Comparison of ENCODE assay signal across 9 cellular contexts in genomic region chr2:174764281-174765063, GRCh38.
DNase-seq lines count a peak whose midpoint lies in the region; ATAC-seq, FAIRE-seq and TF ChIP-seq lines count a peak whose summit lies in the region.
"Had no signal": no experiment of that assay in that cellular context is flagged by ENCODE, and none has a peak within 500 bp of the region (broad histone marks: within the 10 kb centered on the region; RNA-seq: fewer than 3 reads in every experiment).

TSS of gene CHRNA1 (minus strand) at chr2:174764472. CDS start at chr2:174764394, 78 bp downstream.

- peak; percentile 52 for ATAC-seq in HG02938 (IDR thresholded peaks at IDR 0.05; ENCODE audit: unreplicated experiment)
- ATAC-seq in stimulated activated naive CD8-positive, alpha-beta T cell treated with anti-CD3 and anti-CD28 coated beads, Interleukin-15, Interleukin-2, amounts not matched to agents 100 U/mL and 50 U/mL, for 24 hours = no peak
- no peak for ATAC-seq in activated CD4-positive, CD25-positive, alpha-beta regulatory T cell treated with anti-CD3 and anti-CD28 coated beads, Interleukin-2, amount 50 U/mL, for 24 hours

- DNase-seq in DMS153 treated with DMSO at 0.1 percent for 48 hours (lab: John Stamatoyannopoulos, UW; ENCODE audit: unreplicated experiment) (peak; percentile 14), NCI-H774 (lab: John Stamatoyannopoulos, UW) (peak; percentile 39), hepatic stellate cell (ENCODE audit: low spot score) (peak; percentile 60), D721Med (ENCODE audit: insufficient read length, low spot score) (no peak)
- DNase-seq in stimulated activated naive CD8-positive, alpha-beta T cell treated with anti-CD3 and anti-CD28 coated beads, Interleukin-15, Interleukin-2, amounts not matched to agents 100 U/mL and 50 U/mL, for 24 hours = no peak
- DNase-seq in effector CD4-positive, alpha-beta T cell = no peak
- DNase-seq: GDM1 had no signal

- no peak for FAIRE-seq in D721Med (lab: Jason Lieb, UNC)

- TF ChIP-seq CTCF in D721Med (IDR thresholded peaks at IDR 0.05; ENCODE audit: insufficient read depth, missing control alignments) = no peak

Comparison
In these comparisons a context has a peak if more than half of its experiments do, and no peak if none do; other contexts are left out.
1. DNase-seq: peak in DMS153 treated with DMSO at 0.1 percent for 48 hours (single experiment), NCI-H774 (single experiment) and hepatic stellate cell (single experiment); none in stimulated activated naive CD8-positive, alpha-beta T cell treated with anti-CD3 and anti-CD28 coated beads, Interleukin-15, Interleukin-2, amounts not matched to agents 100 U/mL and 50 U/mL, for 24 hours (single experiment), effector CD4-positive, alpha-beta T cell (single experiment) and D721Med (single experiment).